Comparison of ENCODE assay signal across 11 cellular contexts in the genomic region with DNA sequence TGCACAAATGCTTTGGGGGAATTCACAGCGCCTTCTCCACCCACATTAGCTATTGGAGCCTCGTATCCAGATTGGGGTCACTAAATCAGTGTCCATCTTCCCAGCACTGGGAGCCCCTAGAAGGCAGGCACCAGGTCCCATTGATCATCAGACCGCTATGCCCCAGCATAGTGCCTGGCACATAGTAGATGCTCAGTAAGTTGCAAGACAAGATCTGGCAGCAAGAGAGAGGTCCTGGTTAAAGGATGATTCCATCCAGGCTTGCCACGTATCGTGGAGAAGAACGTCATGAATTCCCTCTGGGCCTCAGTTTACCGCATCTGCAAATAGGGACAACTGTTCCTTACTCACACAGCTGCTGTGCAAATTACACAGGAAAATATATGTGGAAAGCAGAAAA. TPM values are rescaled to one million over a fixed set of nuclear protein-coding genes. Genes with fewer than 3 reads are reported as not detected.
A peak's percentile ranks its signal among the peaks of the same experiment; 100 is the strongest.
DNase-seq lines count a peak whose midpoint lies in the region; ATAC-seq, FAIRE-seq and TF ChIP-seq lines count a peak whose summit lies in the region.
"Had no signal": no experiment of that assay in that cellular context is flagged by ENCODE, and none has a peak within 500 bp of the region (broad histone marks: within the 10 kb centered on the region; RNA-seq: fewer than 3 reads in every experiment).

No MANE protein-coding gene starts in this region.

- TF ChIP-seq POLR2A in vagina (IDR thresholded peaks at IDR 0.05) (no peak), GM12891 (IDR thresholded peaks at IDR 0.05; ENCODE audit: low read depth, low read length) (no peak)

- H3K9me3 ChIP-seq in right atrium auricular region (no peaks in the 10 kb centered on the region), muscle layer of duodenum (ENCODE audit: control insufficient read depth in 1 of 2, low read length in 2 of 2) (no peaks in the 10 kb centered on the region), vagina (no peaks in the 10 kb centered on the region), small intestine (ENCODE audit: control insufficient read depth, low read depth) (no peaks in the 10 kb centered on the region)

- DNase-seq in right atrium auricular region (ENCODE audit: low spot score) (no peak), Right ventricle myocardium superior (no peak), brain microvascular endothelial cell (no peak), vagina (ENCODE audit: extremely low spot score in 2 of 2) (no peak), GM12891 (ENCODE audit: insufficient read length, low spot score) (no peak), small intestine (no peak), frontal cortex (ENCODE audit: low spot score in 2 of 2) (no peak)
- DNase-seq: amniotic stem cell; stimulated activated CD4-positive, alpha-beta T cell treated with anti-CD3 and anti-CD28 coated beads, Interleukin-1b, Interleukin-23, amount 100 ng/mL, for 48 hours; T-helper 2 cell had no signal

- no peak for ATAC-seq in Right ventricle myocardium superior (ENCODE audit: poor library complexity)

- in situ Hi-C loops in brain microvascular endothelial cell (cut with HindIII; ENCODE audit: low pct_ligation_motif_present, low sequenced_read_pairs), result no loop called here

- WGBS in small intestine, 3 donors, result 87 to 94% (median 88%) methylated on average over 7 of the region's 7 CpGs

- H3K4me1 ChIP-seq in right atrium auricular region (peaks cover 0 to 64% of the 10 kb centered on the region in 2 donors), muscle layer of duodenum (ENCODE audit: control insufficient read depth in 1 of 2, insufficient read depth in 2 of 2, low read length in 2 of 2) (peaks cover 26 to 43% of the 10 kb centered on the region in 2 donors), vagina (peaks cover 70% of the 10 kb centered on the region), small intestine (ENCODE audit: control insufficient read depth in 2 of 2, insufficient read depth in 1 of 2, low read depth in 1 of 2, low read length in 1 of 2) (peaks cover 2 to 3% of the 10 kb centered on the region in 2 donors)

- H3K4me3 ChIP-seq in right atrium auricular region (peak overlapping the region in 1 of 2 donors; percentile 99), brain microvascular endothelial cell (ENCODE audit: low read depth, low read length) (peak overlapping the region; percentile 86), muscle layer of duodenum (ENCODE audit: low read depth in 1 of 2, low read length in 2 of 2) (peak overlapping the region; percentile 89 to 90), vagina (peak overlapping the region; percentile 1 to 100), small intestine (ENCODE audit: low read depth in 1 of 2, low read length in 2 of 2) (no peak overlapping the region)

- intact Hi-C loops in Right ventricle myocardium superior (cut with DNase I) (no loop called here), vagina (cut with DNase I) (loop anchor here (5.0 kb wide), 1 partner anchor 46 kb away; the partner anchor contains the start of gene CSNK1E)

- FAIRE-seq in GM12891 (lab: Jason Lieb, UNC) (no peak), small intestine (lab: Jason Lieb, UNC) (no peak), frontal cortex (lab: Jason Lieb, UNC) (no peak)

- TF ChIP-seq CTCF in right atrium auricular region (IDR thresholded peaks at IDR 0.05), result no peak
- no peak for TF ChIP-seq CTCF in brain microvascular endothelial cell (IDR thresholded peaks at IDR 0.05; ENCODE audit: low read depth, low read length, missing control alignments)
- no peak for TF ChIP-seq CTCF in vagina (IDR thresholded peaks at IDR 0.05)

- H3K36me3 ChIP-seq in right atrium auricular region (no peaks in the 10 kb centered on the region), brain microvascular endothelial cell (replicated peaks) (no peaks in the 10 kb centered on the region), muscle layer of duodenum (ENCODE audit: control insufficient read depth in 1 of 2, insufficient read depth in 2 of 2, low read length in 2 of 2) (no peaks in the 10 kb centered on the region), vagina (no peaks in the 10 kb centered on the region), small intestine (ENCODE audit: control insufficient read depth in 2 of 2, insufficient read depth in 2 of 2, low read length in 2 of 2) (no peaks in the 10 kb centered on the region)

- peak overlapping the region; percentile 91 to 99 for H3K27ac ChIP-seq in right atrium auricular region
- H3K27ac ChIP-seq in brain microvascular endothelial cell, result no peak overlapping the region
- H3K27ac ChIP-seq in muscle layer of duodenum (ENCODE audit: low read length), result peak overlapping the region; percentile 53
- H3K27ac ChIP-seq in vagina, result peak overlapping the region; percentile 99
- no peak overlapping the region for H3K27ac ChIP-seq in small intestine (ENCODE audit: low read depth in 1 of 2, low read length in 1 of 2)

- H3K27me3 ChIP-seq in right atrium auricular region (no peaks in the 10 kb centered on the region), brain microvascular endothelial cell (replicated peaks) (no peaks in the 10 kb centered on the region), muscle layer of duodenum (ENCODE audit: low read depth, low read length) (no peaks in the 10 kb centered on the region), vagina (no peaks in the 10 kb centered on the region), small intestine (ENCODE audit: control insufficient read depth in 2 of 2, insufficient read depth in 2 of 2, low read length in 2 of 2) (no peaks in the 10 kb centered on the region)

TF ChIP-seq in GM12891, 5 proteins besides CTCF, POLR2A, EP300 and RAD21:
- TF ChIP-seq TAF1 (IDR thresholded peaks at IDR 0.05; ENCODE audit: low read depth, low read length), result no peak
- no peak for TF ChIP-seq PAX5 (IDR thresholded peaks at IDR 0.05; ENCODE audit: insufficient read depth, low read length, severe bottlenecking)
- no peak for TF ChIP-seq POU2F2 (IDR thresholded peaks at IDR 0.05; ENCODE audit: low read depth, low read length)

RNA-seq across cellular contexts. Expression of gene TMEM184B, which starts 1.7 kb away (rescaled TPM):
- total RNA-seq in right atrium auricular region (10 to 100 TPM; 51.2 to 76.1 TPM), Right ventricle myocardium superior (42.2 TPM), vagina (50.8 TPM), frontal cortex (6.9 TPM)
- 5.5 TPM for polyA plus RNA-seq in GM12891 (2012; ENCODE audit: low read depth, missing spikeins)
- 10 to 100 TPM in 1 of 3 donors, 1 to 10 TPM in 2; 7.3 to 31.9 (median 8.7) TPM for polyA plus RNA-seq in small intestine

RNA-seq across cellular contexts. Expression of gene CSNK1E, which starts 46.1 kb away (rescaled TPM):
- total RNA-seq in right atrium auricular region (10 to 100 TPM; 41.8 to 78.8 TPM), Right ventricle myocardium superior (65.7 TPM), vagina (162 TPM), frontal cortex (197 TPM)
- polyA plus RNA-seq in GM12891 (2012; ENCODE audit: low read depth, missing spikeins), result 37.4 TPM
- 10 to 100 TPM; 19.0 to 71.8 (median 21.6) TPM for polyA plus RNA-seq in small intestine

Comparison
In these comparisons a context has a peak if more than half of its experiments do, and no peak if none do; other contexts are left out.
1. H3K27ac ChIP-seq: peak in right atrium auricular region (2 of 2), muscle layer of duodenum (single experiment) and vagina (single experiment); none in brain microvascular endothelial cell (single experiment) and small intestine (0 of 2).
2. H3K4me3 ChIP-seq: peak in brain microvascular endothelial cell (single experiment), muscle layer of duodenum (2 of 2) and vagina (2 of 2); none in small intestine (0 of 2).